ENCODE assay signal across 1 cellular context in the genomic region with DNA sequence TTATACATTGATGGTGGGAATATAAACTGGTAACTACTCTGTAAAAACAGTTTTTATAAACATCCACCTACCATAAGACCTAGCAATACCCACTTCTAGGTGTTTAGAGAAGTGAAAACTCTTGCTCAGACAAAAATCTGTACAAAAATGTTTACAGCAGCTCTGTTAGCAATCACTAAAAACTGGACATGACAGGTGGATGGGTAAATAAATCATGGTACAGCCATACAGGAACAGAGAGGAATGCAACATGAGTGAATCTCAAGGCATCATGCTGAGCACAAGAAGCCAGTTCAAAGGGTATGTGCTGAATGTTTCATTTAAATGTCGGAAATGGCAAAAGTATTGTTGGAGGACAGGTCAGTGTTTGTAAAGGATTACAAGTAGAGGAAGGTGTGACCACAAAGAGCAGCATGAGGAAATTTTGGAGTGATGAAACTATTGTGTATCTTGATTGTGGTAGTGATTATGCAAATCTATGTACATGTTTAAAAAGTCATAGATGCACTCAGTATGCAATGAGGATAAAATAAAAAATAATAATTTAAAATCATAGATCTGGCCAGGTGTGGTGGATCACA.
TF ChIP-seq lines count a peak whose summit lies in the region.

No MANE protein-coding gene starts in this region.

TF ChIP-seq in K562, 482 proteins besides CTCF, POLR2A, EP300 and RAD21:
- TF ChIP-seq CEBPG (CRISPR knock-in tag; IDR thresholded peaks at IDR 0.05) (no peak), CEBPG (tag; conservative IDR thresholded peaks at IDR 0.05 in 1 of 2, IDR thresholded peaks at IDR 0.05 in 1 of 2) (peak; percentile 31 to 41; a peak in 1 of 4 replicates), ZNF175 (CRISPR knock-in tag; IDR thresholded peaks at IDR 0.05; ENCODE audit: low read depth) (no peak), SIRT6 (IDR thresholded peaks at IDR 0.05; ENCODE audit: low read depth, low read length) (no peak), CEBPB (tag; IDR thresholded peaks at IDR 0.05) (peak; percentile 34; the same call in 1 of the 2 replicates), GABPB2 (CRISPR knock-in tag; conservative IDR thresholded peaks at IDR 0.05) (no peak), MEIS2 (IDR thresholded peaks at IDR 0.05; ENCODE audit: partially characterized antibody) (peak; percentile 42), ADNP (tag; IDR thresholded peaks at IDR 0.05) (no peak), HMG20B (CRISPR knock-in tag; IDR thresholded peaks at IDR 0.05) (no peak), NFYB (IDR thresholded peaks at IDR 0.05; ENCODE audit: extremely low read depth, insufficient read length) (no peak), NR2C1 (IDR thresholded peaks at IDR 0.05) (no peak), NR2C1 (tag; IDR thresholded peaks at IDR 0.05) (no peak), BDP1 (IDR thresholded peaks at IDR 0.05; ENCODE audit: insufficient read depth, insufficient read length) (no peak), SUPT5H (IDR thresholded peaks at IDR 0.05) (no peak), ZNF384 (IDR thresholded peaks at IDR 0.05; ENCODE audit: low read depth, low read length) (no peak), ZNF57 (CRISPR knock-in tag; IDR thresholded peaks at IDR 0.05) (no peak)
- TF ChIP-seq, protein P1, sequence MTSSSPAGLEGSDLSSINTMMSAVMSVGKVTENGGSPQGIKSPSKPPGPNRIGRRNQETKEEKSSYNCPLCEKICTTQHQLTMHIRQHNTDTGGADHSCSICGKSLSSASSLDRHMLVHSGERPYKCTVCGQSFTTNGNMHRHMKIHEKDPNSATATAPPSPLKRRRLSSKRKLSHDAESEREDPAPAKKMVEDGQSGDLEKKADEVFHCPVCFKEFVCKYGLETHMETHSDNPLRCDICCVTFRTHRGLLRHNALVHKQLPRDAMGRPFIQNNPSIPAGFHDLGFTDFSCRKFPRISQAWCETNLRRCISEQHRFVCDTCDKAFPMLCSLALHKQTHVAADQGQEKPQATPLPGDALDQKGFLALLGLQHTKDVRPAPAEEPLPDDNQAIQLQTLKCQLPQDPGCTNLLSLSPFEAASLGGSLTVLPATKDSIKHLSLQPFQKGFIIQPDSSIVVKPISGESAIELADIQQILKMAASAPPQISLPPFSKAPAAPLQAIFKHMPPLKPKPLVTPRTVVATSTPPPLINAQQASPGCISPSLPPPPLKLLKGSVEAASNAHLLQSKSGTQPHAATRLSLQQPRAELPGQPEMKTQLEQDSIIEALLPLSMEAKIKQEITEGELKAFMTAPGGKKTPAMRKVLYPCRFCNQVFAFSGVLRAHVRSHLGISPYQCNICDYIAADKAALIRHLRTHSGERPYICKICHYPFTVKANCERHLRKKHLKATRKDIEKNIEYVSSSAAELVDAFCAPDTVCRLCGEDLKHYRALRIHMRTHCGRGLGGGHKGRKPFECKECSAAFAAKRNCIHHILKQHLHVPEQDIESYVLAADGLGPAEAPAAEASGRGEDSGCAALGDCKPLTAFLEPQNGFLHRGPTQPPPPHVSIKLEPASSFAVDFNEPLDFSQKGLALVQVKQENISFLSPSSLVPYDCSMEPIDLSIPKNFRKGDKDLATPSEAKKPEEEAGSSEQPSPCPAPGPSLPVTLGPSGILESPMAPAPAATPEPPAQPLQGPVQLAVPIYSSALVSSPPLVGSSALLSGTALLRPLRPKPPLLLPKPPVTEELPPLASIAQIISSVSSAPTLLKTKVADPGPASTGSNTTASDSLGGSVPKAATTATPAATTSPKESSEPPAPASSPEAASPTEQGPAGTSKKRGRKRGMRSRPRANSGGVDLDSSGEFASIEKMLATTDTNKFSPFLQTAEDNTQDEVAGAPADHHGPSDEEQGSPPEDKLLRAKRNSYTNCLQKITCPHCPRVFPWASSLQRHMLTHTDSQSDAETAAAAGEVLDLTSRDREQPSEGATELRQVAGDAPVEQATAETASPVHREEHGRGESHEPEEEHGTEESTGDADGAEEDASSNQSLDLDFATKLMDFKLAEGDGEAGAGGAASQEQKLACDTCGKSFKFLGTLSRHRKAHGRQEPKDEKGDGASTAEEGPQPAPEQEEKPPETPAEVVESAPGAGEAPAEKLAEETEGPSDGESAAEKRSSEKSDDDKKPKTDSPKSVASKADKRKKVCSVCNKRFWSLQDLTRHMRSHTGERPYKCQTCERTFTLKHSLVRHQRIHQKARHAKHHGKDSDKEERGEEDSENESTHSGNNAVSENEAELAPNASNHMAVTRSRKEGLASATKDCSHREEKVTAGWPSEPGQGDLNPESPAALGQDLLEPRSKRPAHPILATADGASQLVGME (CRISPR knock-in tag; IDR thresholded peaks at IDR 0.05): no peak
- TF ChIP-seq, protein P2, sequence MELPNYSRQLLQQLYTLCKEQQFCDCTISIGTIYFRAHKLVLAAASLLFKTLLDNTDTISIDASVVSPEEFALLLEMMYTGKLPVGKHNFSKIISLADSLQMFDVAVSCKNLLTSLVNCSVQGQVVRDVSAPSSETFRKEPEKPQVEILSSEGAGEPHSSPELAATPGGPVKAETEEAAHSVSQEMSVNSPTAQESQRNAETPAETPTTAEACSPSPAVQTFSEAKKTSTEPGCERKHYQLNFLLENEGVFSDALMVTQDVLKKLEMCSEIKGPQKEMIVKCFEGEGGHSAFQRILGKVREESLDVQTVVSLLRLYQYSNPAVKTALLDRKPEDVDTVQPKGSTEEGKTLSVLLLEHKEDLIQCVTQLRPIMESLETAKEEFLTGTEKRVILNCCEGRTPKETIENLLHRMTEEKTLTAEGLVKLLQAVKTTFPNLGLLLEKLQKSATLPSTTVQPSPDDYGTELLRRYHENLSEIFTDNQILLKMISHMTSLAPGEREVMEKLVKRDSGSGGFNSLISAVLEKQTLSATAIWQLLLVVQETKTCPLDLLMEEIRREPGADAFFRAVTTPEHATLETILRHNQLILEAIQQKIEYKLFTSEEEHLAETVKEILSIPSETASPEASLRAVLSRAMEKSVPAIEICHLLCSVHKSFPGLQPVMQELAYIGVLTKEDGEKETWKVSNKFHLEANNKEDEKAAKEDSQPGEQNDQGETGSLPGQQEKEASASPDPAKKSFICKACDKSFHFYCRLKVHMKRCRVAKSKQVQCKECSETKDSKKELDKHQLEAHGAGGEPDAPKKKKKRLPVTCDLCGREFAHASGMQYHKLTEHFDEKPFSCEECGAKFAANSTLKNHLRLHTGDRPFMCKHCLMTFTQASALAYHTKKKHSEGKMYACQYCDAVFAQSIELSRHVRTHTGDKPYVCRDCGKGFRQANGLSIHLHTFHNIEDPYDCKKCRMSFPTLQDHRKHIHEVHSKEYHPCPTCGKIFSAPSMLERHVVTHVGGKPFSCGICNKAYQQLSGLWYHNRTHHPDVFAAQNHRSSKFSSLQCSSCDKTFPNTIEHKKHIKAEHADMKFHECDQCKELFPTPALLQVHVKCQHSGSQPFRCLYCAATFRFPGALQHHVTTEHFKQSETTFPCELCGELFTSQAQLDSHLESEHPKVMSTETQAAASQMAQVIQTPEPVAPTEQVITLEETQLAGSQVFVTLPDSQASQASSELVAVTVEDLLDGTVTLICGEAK (IDR thresholded peaks at IDR 0.05): no peak
- TF ChIP-seq, protein P2 (CRISPR knock-in tag; IDR thresholded peaks at IDR 0.05): no peak
